In genomic region chr3:24227635-24228034, GRCh38 we compare ENCODE assay signal across 23 cellular contexts.
"Had no signal": no experiment of that assay in that cellular context is flagged by ENCODE, and none has a peak within 500 bp of the region (broad histone marks: within the 10 kb centered on the region; RNA-seq: fewer than 3 reads in every experiment).

No MANE protein-coding gene starts in this region.

- H3K9me3 ChIP-seq: esophagus muscularis mucosa, gastroesophageal sphincter, heart left ventricle, left lung, lower lobe of right lung had no signal

- H3K4me3 Mint-ChIP-seq: immature natural killer cell, mesothelial cell of epicardium had no signal

- FAIRE-seq: colon, endothelial cell of umbilical vein, frontal cortex, kidney had no signal

- H3K4me3 ChIP-seq: coronary artery, dorsolateral prefrontal cortex, esophagus muscularis mucosa, gastroesophageal sphincter, heart left ventricle, hepatocyte, left lung, lower lobe of right lung had no signal

- DNase-seq: dermis blood vessel endothelial cell; dorsolateral prefrontal cortex; effector CD4-positive, alpha-beta T cell; effector memory CD4-positive, alpha-beta T cell; foreskin keratinocyte; heart left ventricle; hypothalamus; immature natural killer cell; islet precursor cell; kidney; kidney glomerular epithelial cell; left lung; left ventricle myocardium superior; lower lobe of right lung; mesenchymal stem cell had no signal

- H2AFZ ChIP-seq: hepatocyte had no signal

- H3K9me3 Mint-ChIP-seq: immature natural killer cell, mesothelial cell of epicardium had no signal

- H3K27ac ChIP-seq: coronary artery, esophagus muscularis mucosa, foreskin keratinocyte, heart left ventricle, hepatocyte, left lung, lower lobe of right lung had no signal

- H3K4me1 Mint-ChIP-seq: immature natural killer cell had no signal

- H3K27me3 ChIP-seq: dorsolateral prefrontal cortex, esophagus muscularis mucosa, foreskin keratinocyte, gastroesophageal sphincter, heart left ventricle, hepatocyte, left lung had no signal

- H3K4me2 ChIP-seq: hepatocyte had no signal

- H3K27ac Mint-ChIP-seq: immature natural killer cell, mesothelial cell of epicardium had no signal

- H3K36me3 Mint-ChIP-seq: immature natural killer cell, mesothelial cell of epicardium had no signal

- H3K79me2 ChIP-seq: hepatocyte had no signal

- H3K36me3 ChIP-seq: esophagus muscularis mucosa, heart left ventricle, left lung, lower lobe of right lung had no signal

- ATAC-seq: foreskin keratinocyte, gastroesophageal sphincter, heart left ventricle, left lung, left ventricle myocardium superior, lower lobe of right lung had no signal
